Comparison of ENCODE assay signal across 8 cellular contexts in genomic region chr11:17063171-17064002, GRCh38. TPM values are rescaled to one million over a fixed set of nuclear protein-coding genes. Genes with fewer than 3 reads are reported as not detected.
DNase-seq lines count a peak whose midpoint lies in the region; ATAC-seq, FAIRE-seq and TF ChIP-seq lines count a peak whose summit lies in the region.

No MANE protein-coding gene starts in this region.

- H3K36me3 Mint-ChIP-seq in activated naive CD4-positive, alpha-beta T cell treated with anti-CD3 and anti-CD28 coated beads, Interleukin-2, amount 50 U/mL, for 72 hours = peaks cover 0 to 5% of the 10 kb centered on the region in 2 donors

- no peak overlapping the region for H3K27ac Mint-ChIP-seq in activated naive CD4-positive, alpha-beta T cell treated with anti-CD3 and anti-CD28 coated beads, Interleukin-2, amount 50 U/mL, for 72 hours

- FAIRE-seq in GM12892 (lab: Jason Lieb, UNC) = peak; percentile 77

- no peak overlapping the region for H3K4me3 ChIP-seq in NT2/D1 (ENCODE audit: insufficient read length, low read depth)
- no peak overlapping the region for H3K4me3 ChIP-seq in retinal pigment epithelial cell (ENCODE audit: low read length)

- TF ChIP-seq CTCF in retinal pigment epithelial cell (conservative IDR thresholded peaks at IDR 0.05; ENCODE audit: low read depth, low read length) = peak; percentile 94

- no peaks in the 10 kb centered on the region for H3K4me1 ChIP-seq in NT2/D1 (ENCODE audit: insufficient read depth, insufficient read length)

- H3K27me3 ChIP-seq in NT2/D1 (ENCODE audit: insufficient read depth, insufficient read length) = no peaks in the 10 kb centered on the region

- intact Hi-C loops in left cardiac atrium (cut with DNase I) = loop anchor here (1.0 to 10.0 kb wide), 6 partner anchors 49 to 279 kb away; partner anchors contain the start of gene PLEKHA7 (in 1 of the 2)

- H3K9me3 Mint-ChIP-seq in activated naive CD4-positive, alpha-beta T cell treated with anti-CD3 and anti-CD28 coated beads, Interleukin-2, amount 50 U/mL, for 72 hours = peaks cover 0 to 5% of the 10 kb centered on the region in 2 donors

- peak; percentile 67 for ATAC-seq in HG03159 (IDR thresholded peaks at IDR 0.05; ENCODE audit: unreplicated experiment)
- peak; percentile 88 to 97 for ATAC-seq in activated naive CD4-positive, alpha-beta T cell treated with anti-CD3 and anti-CD28 coated beads, Interleukin-2, amount 50 U/mL, for 72 hours
- peak; percentile 94 to 95 for ATAC-seq in left cardiac atrium
- no peak for ATAC-seq in GM21381 (IDR thresholded peaks at IDR 0.05; ENCODE audit: unreplicated experiment)

- TF ChIP-seq POLR2A in GM12892 (IDR thresholded peaks at IDR 0.05; ENCODE audit: low read depth, low read length) = no peak

- H3K36me3 ChIP-seq in NT2/D1 (ENCODE audit: insufficient read depth, insufficient read length, low read length) = no peaks in the 10 kb centered on the region

- no peaks in the 10 kb centered on the region for H3K9me3 ChIP-seq in NT2/D1 (ENCODE audit: insufficient read depth, low read length)

- DNase-seq in AG20443 (ENCODE audit: low spot score) = peak; percentile 71
- no peak for DNase-seq in GM12892 (ENCODE audit: insufficient read length)
- peak; percentile 38 for DNase-seq in NT2/D1 (ENCODE audit: low read depth, low spot score)
- DNase-seq in activated naive CD4-positive, alpha-beta T cell treated with anti-CD3 and anti-CD28 coated beads, Interleukin-2, amount 50 U/mL, for 72 hours (ENCODE audit: low spot score in 2 of 2) = peak in 1 of 2 donors; percentile 69
- peak; percentile 62 for DNase-seq in left cardiac atrium
- no peak for DNase-seq in retinal pigment epithelial cell (ENCODE audit: low read depth)

- H3K9ac ChIP-seq in NT2/D1 (ENCODE audit: insufficient read length, low read depth) = no peak overlapping the region

RNA-seq across cellular contexts. Expression of gene RPS13, which starts 14.1 kb away (rescaled TPM):
- 4,643 TPM for polyA plus RNA-seq in GM12892 (2012; ENCODE audit: missing spikeins)
- 1,000 to 10,000 TPM; 1,379 to 1,620 TPM for total RNA-seq in activated naive CD4-positive, alpha-beta T cell treated with anti-CD3 and anti-CD28 coated beads, Interleukin-2, amount 50 U/mL, for 72 hours
- 100 to 1,000 TPM; 784 to 822 TPM for total RNA-seq in left cardiac atrium

RNA-seq across cellular contexts. Expression of gene PLEKHA7, which starts 49.2 kb away (rescaled TPM):
- 4.4 TPM for polyA plus RNA-seq in GM12892 (2012; ENCODE audit: missing spikeins)
- 1 to 10 TPM; 3.6 to 5.7 TPM for total RNA-seq in activated naive CD4-positive, alpha-beta T cell treated with anti-CD3 and anti-CD28 coated beads, Interleukin-2, amount 50 U/mL, for 72 hours
- 10 to 100 TPM; 23.6 to 31.1 TPM for total RNA-seq in left cardiac atrium

Comparison
In these comparisons a context has a peak if more than half of its experiments do, and no peak if none do; other contexts are left out.
1. DNase-seq: peak in AG20443 (single experiment), NT2/D1 (single experiment) and left cardiac atrium (single experiment); none in GM12892 (single experiment) and retinal pigment epithelial cell (single experiment).